Comparison of ENCODE assay signal across 8 cellular contexts in the genomic region with DNA sequence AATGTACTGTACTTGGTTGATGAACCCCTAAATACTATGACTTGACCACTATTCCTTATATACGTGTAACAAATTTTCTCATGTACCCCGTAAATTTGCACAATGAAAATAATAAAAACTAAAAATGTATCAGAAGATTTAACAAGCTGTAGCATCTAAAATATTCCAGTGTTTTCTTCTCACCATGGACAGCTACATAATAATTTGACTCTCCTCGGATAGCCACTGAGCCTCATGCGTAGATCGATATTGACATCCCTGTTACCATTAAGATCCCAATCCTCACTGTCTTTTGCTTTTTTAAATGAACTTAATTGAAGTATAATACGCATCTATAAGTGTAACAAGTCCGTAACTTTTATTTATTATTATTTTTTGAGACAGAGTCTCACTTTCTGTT.
"Had no signal": no experiment of that assay in that cellular context is flagged by ENCODE, and none has a peak within 500 bp of the region (broad histone marks: within the 10 kb centered on the region; RNA-seq: fewer than 3 reads in every experiment).

No MANE protein-coding gene starts in this region.

- FAIRE-seq: G401.6, GM12878, GM12891, GM12892, GM18507, GM19239 had no signal

- H3K4me3 ChIP-seq: GM12878 had no signal

- DNase-seq: GDM1, GF-D8 had no signal

- ATAC-seq: GM12878 had no signal
